20 cellular contexts compared by ENCODE assay signal in the genomic region with DNA sequence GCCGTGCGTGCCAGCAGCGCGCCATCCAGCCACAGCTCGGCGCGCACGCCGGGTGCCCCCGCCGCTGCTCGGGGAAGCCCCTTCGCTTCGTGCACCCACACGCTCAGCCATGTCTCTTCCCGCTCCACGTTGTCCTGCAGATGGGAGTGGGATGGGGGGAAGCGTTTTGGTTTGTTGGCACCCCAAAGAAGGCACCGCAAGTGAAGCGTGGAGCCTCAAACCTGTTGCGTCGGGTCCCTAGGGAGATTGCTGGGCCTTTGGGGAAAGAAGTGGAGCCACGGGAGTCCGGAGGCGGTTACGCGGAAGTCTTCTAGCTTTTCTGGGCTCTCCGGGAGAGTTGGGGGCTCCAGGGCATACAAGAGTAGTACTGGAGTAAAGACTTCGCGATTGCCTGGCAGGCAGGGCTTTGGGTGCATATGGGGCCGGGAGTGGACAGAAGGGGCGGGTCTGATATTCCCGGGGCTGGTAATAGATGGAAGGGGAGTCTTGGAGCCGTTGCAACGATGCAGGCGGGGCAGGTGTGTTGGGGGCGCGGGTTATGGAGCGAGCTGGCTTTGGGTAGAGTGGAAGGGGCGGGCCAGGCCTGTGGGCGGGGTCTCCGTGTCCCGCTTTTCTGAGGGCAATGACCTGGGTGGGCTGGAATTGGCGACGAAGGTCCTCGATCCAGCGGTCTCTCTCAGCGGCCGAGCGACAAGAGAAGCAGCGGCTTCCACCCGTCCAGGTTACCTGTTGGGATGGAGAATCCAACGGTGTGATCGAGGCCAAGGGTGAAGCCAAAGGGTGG. TPM values are rescaled to one million over a fixed set of nuclear protein-coding genes. Genes with fewer than 3 reads are reported as not detected.
DNase-seq lines count a peak whose midpoint lies in the region; ATAC-seq, FAIRE-seq and TF ChIP-seq lines count a peak whose summit lies in the region.
"Had no signal": no experiment of that assay in that cellular context is flagged by ENCODE, and none has a peak within 500 bp of the region (broad histone marks: within the 10 kb centered on the region; RNA-seq: fewer than 3 reads in every experiment).

No MANE protein-coding gene starts in this region.

- ATAC-seq in A549 (no peak), upper lobe of right lung (no peak)
- no peak for ATAC-seq in stimulated activated effector memory CD8-positive, alpha-beta T cell treated with anti-CD3 and anti-CD28 coated beads, Interleukin-12 subunit alpha, Interleukin-12 subunit beta, amount 100 ng/mL, for 72 hours
- ATAC-seq: body of pancreas had no signal

- no peaks in the 10 kb centered on the region for H3K79me2 ChIP-seq in neural cell (replicated peaks; ENCODE audit: insufficient read depth, low read length)

- H3K36me3 ChIP-seq in neural cell (ENCODE audit: insufficient read depth, low read length) (no peaks in the 10 kb centered on the region), upper lobe of right lung (peaks cover 12% of the 10 kb centered on the region)
- H3K36me3 ChIP-seq: Peyer's patch had no signal

- no peak for TF ChIP-seq RAD21 in A549 (conservative IDR thresholded peaks at IDR 0.05 in 1 of 2, IDR thresholded peaks at IDR 0.05 in 1 of 2)
- no peak for TF ChIP-seq RAD21 in neural cell (conservative IDR thresholded peaks at IDR 0.05)

- DNase-seq in A549 (ENCODE audit: low read depth in 1 of 2, low spot score in 1 of 2) (no peak), upper lobe of right lung (no peak), SIG-M5 treated with dmso at 0.1 percent for 504 hours (lab: John Stamatoyannopoulos, UW; ENCODE audit: unreplicated experiment) (no peak), GM19240 (ENCODE audit: insufficient read length, low spot score) (no peak)
- no peak for DNase-seq in stimulated activated effector memory CD8-positive, alpha-beta T cell treated with anti-CD3 and anti-CD28 coated beads, Interleukin-12 subunit alpha, Interleukin-12 subunit beta, amount 100 ng/mL, for 72 hours (ENCODE audit: low spot score in 2 of 2)
- DNase-seq: activated naive CD4-positive, alpha-beta T cell treated with anti-CD3 and anti-CD28 coated beads for 36 hours; activated T-cell treated with anti-CD3 and anti-CD28 coated beads for 4 hours; body of pancreas; GDM1; NCI-H774; Peyer's patch had no signal

- CTCF ChIA-PET in A549 (lab: Yijun Ruan, JAX), result interaction anchor here (1.3 kb wide), 1 partner anchor 98 kb away, joined by 3 read pairs; no protein-coding TSS in a partner anchor

- TF ChIP-seq POLR2A in A549 (IDR thresholded peaks at IDR 0.05; ENCODE audit: low read length) (no peak), GM19099 (IDR thresholded peaks at IDR 0.05; ENCODE audit: extremely low read depth, insufficient read length, low read depth) (peak; percentile 28)

- H3K27ac Mint-ChIP-seq in brain, result no peak overlapping the region
- no peak overlapping the region for H3K27ac Mint-ChIP-seq in stimulated activated effector memory CD8-positive, alpha-beta T cell treated with anti-CD3 and anti-CD28 coated beads, Interleukin-12 subunit alpha, Interleukin-12 subunit beta, amount 100 ng/mL, for 72 hours
- H3K27ac Mint-ChIP-seq: activated naive CD4-positive, alpha-beta T cell treated with anti-CD3 and anti-CD28 coated beads for 36 hours; memory B cell; nephron progenitor cell had no signal

- no peak for TF ChIP-seq EP300 in A549 (IDR thresholded peaks at IDR 0.05)
- TF ChIP-seq EP300 in neural cell (conservative IDR thresholded peaks at IDR 0.05; ENCODE audit: poor library complexity, severe bottlenecking), result no peak

- H4K20me1 ChIP-seq in neural cell (ENCODE audit: insufficient read depth), result no peaks in the 10 kb centered on the region

- peaks cover 78% of the 10 kb centered on the region for H3K27me3 ChIP-seq in neural cell (ENCODE audit: insufficient read depth, low read depth, low read length)
- peaks cover 17% of the 10 kb centered on the region for H3K27me3 ChIP-seq in upper lobe of right lung

- H2AFZ ChIP-seq in neural cell (ENCODE audit: low read depth, low read length), result no peak overlapping the region

- H3K36me3 Mint-ChIP-seq in brain, result no peaks in the 10 kb centered on the region
- H3K36me3 Mint-ChIP-seq in stimulated activated effector memory CD8-positive, alpha-beta T cell treated with anti-CD3 and anti-CD28 coated beads, Interleukin-12 subunit alpha, Interleukin-12 subunit beta, amount 100 ng/mL, for 72 hours, result peaks cover 95% of the 10 kb centered on the region

- no peaks in the 10 kb centered on the region for H3K9me2 ChIP-seq in neural cell (ENCODE audit: insufficient read depth, low read length)

- H3K9me3 Mint-ChIP-seq in brain, result peaks cover 0 to 13% (median 7%) of the 10 kb centered on the region in 5 experiments
- no peaks in the 10 kb centered on the region for H3K9me3 Mint-ChIP-seq in stimulated activated effector memory CD8-positive, alpha-beta T cell treated with anti-CD3 and anti-CD28 coated beads, Interleukin-12 subunit alpha, Interleukin-12 subunit beta, amount 100 ng/mL, for 72 hours
- H3K9me3 Mint-ChIP-seq: activated naive CD4-positive, alpha-beta T cell treated with anti-CD3 and anti-CD28 coated beads for 36 hours; memory B cell; nephron progenitor cell had no signal

- H3K27me3 Mint-ChIP-seq in brain, result peaks cover 80% of the 10 kb centered on the region
- H3K27me3 Mint-ChIP-seq: memory B cell had no signal

- H3K9me3 ChIP-seq in A549, result no peaks in the 10 kb centered on the region
- no peaks in the 10 kb centered on the region for H3K9me3 ChIP-seq in neural cell (ENCODE audit: low read length)
- no peaks in the 10 kb centered on the region for H3K9me3 ChIP-seq in upper lobe of right lung
- H3K9me3 ChIP-seq: body of pancreas, Peyer's patch had no signal

- H3F3A ChIP-seq in neural cell (ENCODE audit: insufficient read depth, low read length, poor library complexity, severe bottlenecking), result no peaks in the 10 kb centered on the region

- H3K4me1 Mint-ChIP-seq in brain, result peaks cover 5% of the 10 kb centered on the region
- peaks cover 42% of the 10 kb centered on the region for H3K4me1 Mint-ChIP-seq in stimulated activated effector memory CD8-positive, alpha-beta T cell treated with anti-CD3 and anti-CD28 coated beads, Interleukin-12 subunit alpha, Interleukin-12 subunit beta, amount 100 ng/mL, for 72 hours

- H3K4me3 Mint-ChIP-seq in brain, result peak overlapping the region in 3 of 5 experiments; percentile 32 to 70 (median 62)
- no peak overlapping the region for H3K4me3 Mint-ChIP-seq in stimulated activated effector memory CD8-positive, alpha-beta T cell treated with anti-CD3 and anti-CD28 coated beads, Interleukin-12 subunit alpha, Interleukin-12 subunit beta, amount 100 ng/mL, for 72 hours
- H3K4me3 Mint-ChIP-seq: activated naive CD4-positive, alpha-beta T cell treated with anti-CD3 and anti-CD28 coated beads for 36 hours; memory B cell; nephron progenitor cell had no signal

- WGBS in A549 (ENCODE audit: missing lambda C conversion rate), result 55% methylated on average over 30 of the region's 54 CpGs

- H3K9ac ChIP-seq in neural cell (ENCODE audit: low read length), result no peak overlapping the region

- FAIRE-seq in A549 (lab: Jason Lieb, UNC), result no peak
- FAIRE-seq: GM12891, islet of Langerhans had no signal

- intact Hi-C loops in upper lobe of right lung (cut with DNase I), result no loop called here

- peak overlapping the region; percentile 50; the same call in 2 of the 3 replicates for H3K4me3 ChIP-seq in A549
- H3K4me3 ChIP-seq in neural cell (ENCODE audit: low read length), result peak overlapping the region; percentile 42
- no peak overlapping the region for H3K4me3 ChIP-seq in upper lobe of right lung
- H3K4me3 ChIP-seq: body of pancreas had no signal

- TF ChIP-seq CTCF in A549 (IDR thresholded peaks at IDR 0.05) (no peak), brain (conservative IDR thresholded peaks at IDR 0.05) (no peak), neural cell (IDR thresholded peaks at IDR 0.05; ENCODE audit: poor library complexity, severe bottlenecking) (no peak), upper lobe of right lung (IDR thresholded peaks at IDR 0.05) (no peak)

- H3K4me2 ChIP-seq in A549 (peak overlapping the region; percentile 97), neural cell (ENCODE audit: low read length) (no peak overlapping the region)

- POLR2A ChIA-PET in A549 (lab: Yijun Ruan, JAX), result no interaction called here

- H3K4me1 ChIP-seq in A549 (no peaks in the 10 kb centered on the region), upper lobe of right lung (peaks cover 2% of the 10 kb centered on the region)

- H3K27ac ChIP-seq in A549 (no peak overlapping the region), neural cell (ENCODE audit: low read length) (no peak overlapping the region), upper lobe of right lung (no peak overlapping the region)
- H3K27ac ChIP-seq: body of pancreas, Peyer's patch had no signal

RNA-seq across cellular contexts. Expression of a gene that starts 6.5 kb away (rescaled TPM):
- polyA plus RNA-seq in A549 (2011; rRNA removed) (0.03 TPM in 1 of 2 replicates, not detected in the other), A549 (2017; fragmentation: RNase III; extraction: RNeasy Plus Mini Kit Qiagen cat#74134 plus additional on column Dnase treatment) (not detected in 3 replicates), brain (ENCODE audit: insufficient read depth, low read depth, low replicate concordance) (1.1 TPM), neural cell (1.1 TPM in 1 of 2 replicates, not detected in the other)
- polyA plus RNA-seq in A549 (2012; cell fraction: cytosol; rRNA removed), result 0.03 and 0.26 TPM in 2 replicates
- polyA plus RNA-seq in A549 (2012; cell fraction: nucleus; rRNA removed), result 0.05 TPM in 2 replicates
- 0.12 TPM in 1 of 2 replicates, not detected in the other for polyA minus RNA-seq in A549 (2011; rRNA and poly(A)+ RNA removed)
- not detected in 2 replicates for polyA minus RNA-seq in neural cell
- 19.1 TPM for total RNA-seq in upper lobe of right lung
- total RNA-seq: epithelial cell of proximal tubule had no signal

RNA-seq across cellular contexts. Expression of a gene that starts 8.1 kb away (rescaled TPM):
- 3.7 and 4.6 TPM in 2 replicates for polyA plus RNA-seq in A549 (2011; rRNA removed)
- polyA plus RNA-seq in A549 (2012; cell fraction: cytosol; rRNA removed), result 12.6 and 19.5 TPM in 2 replicates
- polyA plus RNA-seq in A549 (2012; cell fraction: nucleus; rRNA removed), result 20.7 and 28.9 TPM in 2 replicates
- polyA plus RNA-seq in A549 (2017; fragmentation: RNase III; extraction: RNeasy Plus Mini Kit Qiagen cat#74134 plus additional on column Dnase treatment), result 13.4 to 16.5 TPM (median 15.1 TPM) in 3 replicates
- 2.2 and 3.3 TPM in 2 replicates for polyA minus RNA-seq in A549 (2011; rRNA and poly(A)+ RNA removed)
- 39.5 TPM for polyA plus RNA-seq in brain (ENCODE audit: insufficient read depth, low read depth, low replicate concordance)
- 13.0 and 19.6 TPM in 2 replicates for polyA plus RNA-seq in neural cell
- 26.8 and 29.4 TPM in 2 replicates for polyA minus RNA-seq in neural cell
- total RNA-seq in upper lobe of right lung, result 30.9 TPM

RNA-seq across cellular contexts. Expression of a gene that starts 21.4 kb away (rescaled TPM):
- polyA plus RNA-seq in A549 (2011; rRNA removed), result not detected in 2 replicates
- not detected in 2 replicates for polyA plus RNA-seq in A549 (2012; cell fraction: cytosol; rRNA removed)
- not detected in 2 replicates for polyA plus RNA-seq in A549 (2012; cell fraction: nucleus; rRNA removed)
- not detected in 3 replicates for polyA plus RNA-seq in A549 (2017; fragmentation: RNase III; extraction: RNeasy Plus Mini Kit Qiagen cat#74134 plus additional on column Dnase treatment)
- not detected in 2 replicates for polyA minus RNA-seq in A549 (2011; rRNA and poly(A)+ RNA removed)
- polyA plus RNA-seq in brain (ENCODE audit: insufficient read depth, low read depth, low replicate concordance), result not detected
- not detected in 2 replicates for polyA plus RNA-seq in neural cell
- not detected in 2 replicates for polyA minus RNA-seq in neural cell
- not detected for total RNA-seq in upper lobe of right lung
- total RNA-seq: body of pancreas, epithelial cell of proximal tubule, Peyer's patch, renal cortical epithelial cell had no signal

RNA-seq across cellular contexts. Expression of a gene that starts 39.1 kb away (rescaled TPM):
- polyA plus RNA-seq in A549 (2011; rRNA removed), result 28.4 and 40.3 TPM in 2 replicates
- polyA plus RNA-seq in A549 (2012; cell fraction: cytosol; rRNA removed), result 20.4 and 21.1 TPM in 2 replicates
- 101 and 109 TPM in 2 replicates for polyA plus RNA-seq in A549 (2012; cell fraction: nucleus; rRNA removed)
- polyA plus RNA-seq in A549 (2017; fragmentation: RNase III; extraction: RNeasy Plus Mini Kit Qiagen cat#74134 plus additional on column Dnase treatment), result 37.6 to 43.3 TPM (median 42.9 TPM) in 3 replicates
- polyA minus RNA-seq in A549 (2011; rRNA and poly(A)+ RNA removed), result 51.0 and 58.4 TPM in 2 replicates
- polyA plus RNA-seq in brain (ENCODE audit: insufficient read depth, low read depth, low replicate concordance), result 71.8 TPM
- 280 and 281 TPM in 2 replicates for polyA plus RNA-seq in neural cell
- polyA minus RNA-seq in neural cell, result 133 and 143 TPM in 2 replicates
- total RNA-seq in upper lobe of right lung, result 95.5 TPM

RNA-seq across cellular contexts. Expression of a gene that starts 50.4 kb away (rescaled TPM):
- polyA plus RNA-seq in A549 (2011; rRNA removed) (not detected in 2 replicates), A549 (2017; fragmentation: RNase III; extraction: RNeasy Plus Mini Kit Qiagen cat#74134 plus additional on column Dnase treatment) (0.05 TPM in 1 of 3 replicates, not detected in the others), brain (ENCODE audit: insufficient read depth, low read depth, low replicate concordance) (not detected), neural cell (not detected in 2 replicates)
- polyA plus RNA-seq in A549 (2012; cell fraction: cytosol; rRNA removed), result 0.03 and 0.05 TPM in 2 replicates
- 0.05 and 0.11 TPM in 2 replicates for polyA plus RNA-seq in A549 (2012; cell fraction: nucleus; rRNA removed)
- 0.08 TPM in 1 of 2 replicates, not detected in the other for polyA minus RNA-seq in A549 (2011; rRNA and poly(A)+ RNA removed)
- not detected in 2 replicates for polyA minus RNA-seq in neural cell
- not detected for total RNA-seq in upper lobe of right lung
- total RNA-seq: body of pancreas, epithelial cell of proximal tubule, Peyer's patch, renal cortical epithelial cell had no signal
